ENCODE assay signal across 25 cellular contexts in the genomic region with DNA sequence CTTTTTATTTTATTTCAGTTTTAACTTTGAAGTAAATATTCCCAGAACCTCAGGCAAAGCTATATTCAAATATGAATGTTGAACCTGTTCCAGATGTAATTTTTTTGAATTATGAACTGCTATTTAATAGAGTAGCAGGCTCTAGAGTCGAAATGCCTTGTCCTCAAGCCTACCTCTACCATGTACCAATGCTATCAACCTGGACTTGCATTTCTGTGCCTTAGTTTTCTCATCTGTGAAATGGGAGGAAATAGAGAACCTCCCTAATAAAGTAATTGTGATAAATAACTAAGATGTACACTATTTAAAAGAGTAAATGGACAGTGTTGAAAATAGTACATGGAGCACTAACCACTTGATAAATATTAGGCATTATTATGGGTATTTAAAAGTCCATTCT.
"Had no signal": no experiment of that assay in that cellular context is flagged by ENCODE, and none has a peak within 500 bp of the region (broad histone marks: within the 10 kb centered on the region; RNA-seq: fewer than 3 reads in every experiment).

No MANE protein-coding gene starts in this region.

- H3K36me3 ChIP-seq: neutrophil, pancreas, right lobe of liver, sigmoid colon, stomach, thoracic aorta, thyroid gland, tibial nerve, upper lobe of left lung had no signal

- DNase-seq: naive thymus-derived CD8-positive, alpha-beta T cell; nephron progenitor cell; nucleus accumbens; pancreas; psoas muscle; right cardiac atrium; right lobe of liver; sigmoid colon; small intestine; stimulated activated CD4-positive, alpha-beta T cell treated with anti-CD3 and anti-CD28 coated beads, Interleukin-15, amount 100 ng/mL, for 24 hours; stimulated activated CD4-positive, alpha-beta T cell treated with anti-CD3 and anti-CD28 coated beads, Interleukin-2, amount 100 ng/mL, for 24 hours; stimulated activated CD4-positive, alpha-beta T cell treated with anti-CD3 and anti-CD28 coated beads, Interleukin-2, amount 100 ng/mL, for 48 hours; stimulated activated CD4-positive, alpha-beta T cell treated with anti-CD3 and anti-CD28 coated beads, Interleukin-4, amount 100 ng/mL, for 24 hours; stimulated activated naive B cell treated with anti-CD40 and anti-IgM and Interleukin-4, amounts not matched to agents 10 μg/mL and 1 μg/mL and 100 μg/mL, for 72 hours; stimulated activated naive CD4-positive, alpha-beta T cell treated with Interleukin-2 at 50 U/mL for 16 hours; stomach; thyroid gland; trophoblast cell; upper lobe of left lung had no signal

- H3K27me3 ChIP-seq: neutrophil, pancreas, right lobe of liver, sigmoid colon, stomach, thyroid gland, tibial nerve, upper lobe of left lung had no signal

- H3K9me3 ChIP-seq: neutrophil, pancreas, psoas muscle, right lobe of liver, sigmoid colon, stomach, thoracic aorta, thyroid gland, tibial nerve, upper lobe of left lung had no signal

- H3K4me1 ChIP-seq: pancreas, psoas muscle, right lobe of liver, sigmoid colon, stomach, thyroid gland, tibial nerve, upper lobe of left lung had no signal

- H3K27ac ChIP-seq: pancreas, psoas muscle, right lobe of liver, sigmoid colon, stomach, thoracic aorta, thyroid gland, tibial nerve, upper lobe of left lung had no signal

- H3K4me3 ChIP-seq: pancreas, psoas muscle, right lobe of liver, sigmoid colon, stomach, thoracic aorta, thyroid gland, tibial nerve, upper lobe of left lung had no signal

- ATAC-seq: naive thymus-derived CD8-positive, alpha-beta T cell; natural killer cell treated with Interleukin-12 subunit alpha and Interleukin-12 subunit beta and Interleukin-15 and Interleukin-18, amount 100 ng/mL, for 72 hours; pancreas; psoas muscle; right cardiac atrium; stimulated activated effector memory CD8-positive, alpha-beta T cell treated with anti-CD3 and anti-CD28 coated beads, Interleukin-12 subunit alpha, Interleukin-12 subunit beta, amount 100 ng/mL, for 72 hours; stimulated activated naive B cell treated with anti-CD40 and anti-IgM and Interleukin-4, amounts not matched to agents 10 μg/mL and 1 μg/mL and 100 μg/mL, for 72 hours had no signal

- FAIRE-seq: pancreas, small intestine, urothelium cell line had no signal
